ENCODE assay signal across 11 cellular contexts in the genomic region with DNA sequence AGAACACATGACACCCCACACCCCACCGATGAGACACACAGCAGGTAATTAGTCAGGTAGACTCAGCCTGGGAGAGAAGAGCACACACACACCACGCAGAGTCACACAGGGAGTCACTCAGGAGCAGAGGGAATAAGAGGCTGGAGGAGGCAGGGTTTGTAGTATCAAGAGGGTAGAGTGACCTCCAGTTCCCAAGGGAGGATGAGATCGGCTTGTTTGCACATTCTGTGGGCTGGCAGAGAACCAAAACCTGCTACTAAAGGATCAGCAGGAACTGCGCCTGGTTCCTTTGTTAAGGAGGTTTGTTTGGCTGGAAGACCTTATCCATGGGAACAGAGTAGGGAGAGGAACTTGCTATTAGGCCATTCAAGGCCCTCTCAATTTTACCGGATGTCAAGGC.
DNase-seq lines count a peak whose midpoint lies in the region; ATAC-seq and TF ChIP-seq lines count a peak whose summit lies in the region.
"Had no signal": no experiment of that assay in that cellular context is flagged by ENCODE, and none has a peak within 500 bp of the region (broad histone marks: within the 10 kb centered on the region; RNA-seq: fewer than 3 reads in every experiment).

No MANE protein-coding gene starts in this region.

- TF ChIP-seq EP300 in stomach (IDR thresholded peaks at IDR 0.05), result no peak

- H3K9me3 ChIP-seq in stomach, result no peaks in the 10 kb centered on the region

- no peak overlapping the region for H3K4me3 ChIP-seq in stomach

- no peaks in the 10 kb centered on the region for H3K36me3 ChIP-seq in stomach

- no peak for TF ChIP-seq POLR2A in stomach (IDR thresholded peaks at IDR 0.05)

- H3K27me3 ChIP-seq in stomach, result no peaks in the 10 kb centered on the region

- peak; percentile 65 for DNase-seq in left cardiac atrium
- no peak for DNase-seq in cardiac septum (ENCODE audit: low spot score)
- peak; percentile 73 for DNase-seq in NCI-H2196 treated with DMSO at 0.1 percent for 48 hours (lab: John Stamatoyannopoulos, UW; ENCODE audit: unreplicated experiment)
- DNase-seq in brain pericyte (ENCODE audit: low read depth, low spot score), result peak; percentile 18
- peak; percentile 70 for DNase-seq in stomach
- DNase-seq in NOMO-1 treated with dmso at 0.1 percent for 144 hours (lab: John Stamatoyannopoulos, UW; ENCODE audit: unreplicated experiment), result no peak
- DNase-seq: activated T-cell treated with anti-CD3 and anti-CD28 coated beads for 4 hours; central memory CD4-positive, alpha-beta T cell; stimulated activated naive CD4-positive, alpha-beta T cell had no signal

- H3K27ac ChIP-seq in stomach, result no peak overlapping the region

- no peaks in the 10 kb centered on the region for H3K4me1 ChIP-seq in stomach

- 33 to 46% (median 37%) methylated on average over 5 of the region's 5 CpGs for whole genome bisulfite sequencing in stomach, 5 donors

- peak in 1 of 2 donors; percentile 34 for ATAC-seq in left cardiac atrium
- ATAC-seq in HG03095 (IDR thresholded peaks at IDR 0.05; ENCODE audit: unreplicated experiment), result no peak
- ATAC-seq in HG03025 (IDR thresholded peaks at IDR 0.05; ENCODE audit: low FRiP score, unreplicated experiment), result no peak

- no peak for TF ChIP-seq CTCF in stomach (IDR thresholded peaks at IDR 0.05)

- intact Hi-C loops in left cardiac atrium (cut with DNase I), result no loop called here
- intact Hi-C loops in cardiac septum (cut with DNase I), result no loop called here
- intact Hi-C loops in stomach (cut with DNase I; ENCODE audit: low total_unique reads), result no loop called here

Comparison
In these comparisons a context has a peak if more than half of its experiments do, and no peak if none do; other contexts are left out.
1. DNase-seq: peak in left cardiac atrium (single experiment), NCI-H2196 treated with DMSO at 0.1 percent for 48 hours (single experiment), brain pericyte (single experiment) and stomach (single experiment); none in cardiac septum (single experiment) and NOMO-1 treated with dmso at 0.1 percent for 144 hours (single experiment).